8 cellular contexts compared by ENCODE assay signal in the genomic region with DNA sequence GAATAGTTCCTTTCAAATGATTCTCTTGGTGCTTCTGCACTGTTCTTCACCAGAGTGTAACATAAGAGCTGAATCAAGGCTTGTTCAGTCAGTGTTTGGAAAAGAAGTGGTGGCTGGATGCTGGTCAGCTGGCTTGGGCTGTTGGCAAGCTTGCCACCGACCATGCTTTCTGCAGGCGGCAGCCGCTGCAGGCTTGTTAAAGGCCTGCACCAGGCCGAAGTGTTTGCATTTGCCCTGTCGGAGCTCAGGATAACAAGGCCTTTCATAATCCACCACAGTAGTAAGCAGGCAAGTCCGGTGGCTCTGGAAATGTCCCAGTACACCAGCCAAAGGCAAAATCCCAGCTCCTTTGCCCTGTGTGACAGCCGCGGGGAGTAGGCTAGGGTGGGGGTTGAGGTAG. TPM values are rescaled to one million over a fixed set of nuclear protein-coding genes. Genes with fewer than 3 reads are reported as not detected.
DNase-seq lines count a peak whose midpoint lies in the region; ATAC-seq lines count a peak whose summit lies in the region.

No MANE protein-coding gene starts in this region.

- H3K4me1 Mint-ChIP-seq in naive thymus-derived CD8-positive, alpha-beta T cell: peaks cover 5 to 12% (median 6%) of the 10 kb centered on the region in 4 donors

- H3K4me3 Mint-ChIP-seq in naive thymus-derived CD8-positive, alpha-beta T cell: no peak overlapping the region

- H3K27me3 Mint-ChIP-seq in naive thymus-derived CD8-positive, alpha-beta T cell: no peaks in the 10 kb centered on the region

- no peaks in the 10 kb centered on the region for H3K9me3 Mint-ChIP-seq in naive thymus-derived CD8-positive, alpha-beta T cell

- POLR2A ChIA-PET in naive thymus-derived CD8-positive, alpha-beta T cell (lab: Charles Lee): no interaction called here

- DNase-seq in Ammon's horn (ENCODE audit: low spot score) (peak; percentile 93), NCI-H2029 treated with DMSO at 0.1 percent for 48 hours (lab: John Stamatoyannopoulos, UW) (peak; percentile 95), fibroblast of gingiva (ENCODE audit: low read depth) (peak; percentile 94), occipital lobe (lab: John Stamatoyannopoulos, UW) (peak; percentile 67), GDM1 (lab: John Stamatoyannopoulos, UW) (no peak)
- DNase-seq in naive thymus-derived CD8-positive, alpha-beta T cell: no peak

- H3K36me3 Mint-ChIP-seq in naive thymus-derived CD8-positive, alpha-beta T cell: peaks cover 4 to 12% (median 4%) of the 10 kb centered on the region in 3 donors

- ATAC-seq in HG02763 (IDR thresholded peaks at IDR 0.05; ENCODE audit: unreplicated experiment) (no peak), GM21423 (IDR thresholded peaks at IDR 0.05; ENCODE audit: unreplicated experiment) (no peak)
- ATAC-seq in naive thymus-derived CD8-positive, alpha-beta T cell: no peak

- H3K27ac Mint-ChIP-seq in naive thymus-derived CD8-positive, alpha-beta T cell: no peak overlapping the region

RNA-seq across cellular contexts. Expression of gene DAAM1, which starts 26.9 kb away (rescaled TPM):
- total RNA-seq in occipital lobe: 182 TPM
- 10 to 100 TPM; 15.9 to 18.1 TPM for total RNA-seq in naive thymus-derived CD8-positive, alpha-beta T cell
- 1 to 10 TPM; 4.6 to 8.1 (median 4.9) TPM for polyA plus RNA-seq in naive thymus-derived CD8-positive, alpha-beta T cell

Comparison
In these comparisons a context has a peak if more than half of its experiments do, and no peak if none do; other contexts are left out.
1. DNase-seq: peak in Ammon's horn (single experiment), NCI-H2029 treated with DMSO at 0.1 percent for 48 hours (single experiment), fibroblast of gingiva (single experiment) and occipital lobe (single experiment); none in naive thymus-derived CD8-positive, alpha-beta T cell (0 of 10) and GDM1 (single experiment).